In genomic region chr17:4832829-4833177, GRCh38 we compare ENCODE assay signal across 8 cellular contexts. TPM values are rescaled to one million over a fixed set of nuclear protein-coding genes. Genes with fewer than 3 reads are reported as not detected.
A peak's percentile ranks its signal among the peaks of the same experiment; 100 is the strongest.
DNase-seq lines count a peak whose midpoint lies in the region; ATAC-seq and TF ChIP-seq lines count a peak whose summit lies in the region.
"Not testable (repeated sequence)": the region's sequence is repeated elsewhere in the genome, so short reads cannot be mapped to it uniquely, and the experiment has no call there.

No MANE protein-coding gene starts in this region.

- not testable (repeated sequence) for H3K27me3 ChIP-seq in DND-41 (ENCODE audit: insufficient read depth, low read length, poor library complexity); breast epithelium; left ventricle myocardium inferior (ENCODE audit: low read depth)

- H3K27me3 Mint-ChIP-seq in natural killer cell treated with Interleukin-12 subunit alpha and Interleukin-12 subunit beta and Interleukin-15 and Interleukin-18, amount 100 ng/mL, for 72 hours = not testable (repeated sequence)

- peaks cover 26 to 31% of the 10 kb centered on the region in 2 donors for H3K4me1 Mint-ChIP-seq in natural killer cell treated with Interleukin-12 subunit alpha and Interleukin-12 subunit beta and Interleukin-15 and Interleukin-18, amount 100 ng/mL, for 72 hours (ENCODE audit: low read depth in 2 of 2)

- intact Hi-C loops in breast epithelium (cut with DNase I; ENCODE audit: low total_unique reads) = not testable (repeated sequence)
- intact Hi-C loops in left ventricle myocardium inferior (cut with micrococcal nuclease) = loop anchor here (10.0 kb wide), 1 partner anchor 52 kb away; no protein-coding TSS in a partner anchor

- peak overlapping the region; percentile 94 for H3K4me2 ChIP-seq in DND-41 (ENCODE audit: insufficient read depth, low read length)

- H3K4me1 ChIP-seq in DND-41 (ENCODE audit: insufficient read depth, low read length) (peaks cover 21% of the 10 kb centered on the region), breast epithelium (peaks cover 0 to 18% of the 10 kb centered on the region in 2 donors), left ventricle myocardium inferior (peaks cover 47% of the 10 kb centered on the region)

- H3K36me3 ChIP-seq in DND-41 (ENCODE audit: insufficient read depth, low read length); breast epithelium; left ventricle myocardium inferior: not testable (repeated sequence)

- not testable (repeated sequence) for TF ChIP-seq POLR2A in breast epithelium (IDR thresholded peaks at IDR 0.05)

- H3K4me3 Mint-ChIP-seq in natural killer cell treated with Interleukin-12 subunit alpha and Interleukin-12 subunit beta and Interleukin-15 and Interleukin-18, amount 100 ng/mL, for 72 hours = peak overlapping the region; percentile 90

- H3K79me2 ChIP-seq in DND-41 (ENCODE audit: insufficient read depth, low read length) = peaks cover 39% of the 10 kb centered on the region

- TF ChIP-seq CTCF in DND-41 (IDR thresholded peaks at IDR 0.05; ENCODE audit: borderline replicate concordance, extremely low read depth, low read length, poor library complexity, severe bottlenecking); VCaP (conservative IDR thresholded peaks at IDR 0.05); breast epithelium (IDR thresholded peaks at IDR 0.05); left ventricle myocardium inferior (IDR thresholded peaks at IDR 0.05; ENCODE audit: borderline replicate concordance): not testable (repeated sequence)

- H3K27ac ChIP-seq in DND-41 (ENCODE audit: low read length) (peak overlapping the region; percentile 64), VCaP (peak overlapping the region; percentile 78), breast epithelium (peak overlapping the region; percentile 77 to 93), left ventricle myocardium inferior (replicated peaks) (peak overlapping the region; percentile 95), temporal lobe (ENCODE audit: low read depth, low read length) (peak overlapping the region; percentile 76)

- ATAC-seq in DND-41 (ENCODE audit: insufficient read depth, low read depth) = peak; percentile 10; the same call in 2 of the 3 replicates
- ATAC-seq in GM21786 (IDR thresholded peaks at IDR 0.05; ENCODE audit: unreplicated experiment) = peak; percentile 6
- peak; percentile 17 for ATAC-seq in HG03439 (IDR thresholded peaks at IDR 0.05; ENCODE audit: unreplicated experiment)
- ATAC-seq in natural killer cell treated with Interleukin-12 subunit alpha and Interleukin-12 subunit beta and Interleukin-15 and Interleukin-18, amount 100 ng/mL, for 72 hours = peak; percentile 41 to 54

- not testable (repeated sequence) for H3K36me3 Mint-ChIP-seq in natural killer cell treated with Interleukin-12 subunit alpha and Interleukin-12 subunit beta and Interleukin-15 and Interleukin-18, amount 100 ng/mL, for 72 hours

- not testable (repeated sequence) for H3K9me3 Mint-ChIP-seq in natural killer cell treated with Interleukin-12 subunit alpha and Interleukin-12 subunit beta and Interleukin-15 and Interleukin-18, amount 100 ng/mL, for 72 hours

- peak overlapping the region; percentile 77 for H2AFZ ChIP-seq in DND-41 (ENCODE audit: low read depth, low read length)

- H3K4me3 ChIP-seq in DND-41 (ENCODE audit: low read depth in 1 of 2, low read length in 2 of 2) = peak overlapping the region; percentile 76 to 89; a peak in 3 of 4 replicates
- H3K4me3 ChIP-seq in breast epithelium = peak overlapping the region; percentile 84 to 99 (median 96)
- H3K4me3 ChIP-seq in left ventricle myocardium inferior = peak overlapping the region; percentile 93

- H3K9me3 ChIP-seq in DND-41 (ENCODE audit: insufficient read depth, low read length, severe bottlenecking); breast epithelium; left ventricle myocardium inferior (replicated peaks): not testable (repeated sequence)

- H4K20me1 ChIP-seq in DND-41 (ENCODE audit: insufficient read depth, low read length) = peaks cover 33% of the 10 kb centered on the region

- peak overlapping the region; percentile 82 for H3K9ac ChIP-seq in DND-41 (ENCODE audit: low read depth, low read length)

- peak overlapping the region; percentile 76 to 82 for H3K27ac Mint-ChIP-seq in natural killer cell treated with Interleukin-12 subunit alpha and Interleukin-12 subunit beta and Interleukin-15 and Interleukin-18, amount 100 ng/mL, for 72 hours

- not testable (repeated sequence) for DNase-seq in DND-41; breast epithelium (ENCODE audit: low spot score in 2 of 2); left ventricle myocardium inferior; natural killer cell treated with Interleukin-12 subunit alpha and Interleukin-12 subunit beta and Interleukin-15 and Interleukin-18, amount 100 ng/mL, for 72 hours (ENCODE audit: low spot score)

RNA-seq across cellular contexts. Expression of gene MINK1, which starts 0.3 kb away (rescaled TPM):
- total RNA-seq in breast epithelium = 10 to 100 TPM; 25.9 to 58.7 (median 42.0) TPM
- total RNA-seq in left ventricle myocardium inferior = 50.9 TPM
- total RNA-seq in natural killer cell treated with Interleukin-12 subunit alpha and Interleukin-12 subunit beta and Interleukin-15 and Interleukin-18, amount 100 ng/mL, for 72 hours = 10 to 100 TPM; 72.4 to 98.2 TPM
- 22.9 TPM for total RNA-seq in temporal lobe

RNA-seq across cellular contexts. Expression of gene PLD2, which starts 25.9 kb away (rescaled TPM):
- total RNA-seq in breast epithelium (10 to 100 TPM; 17.1 to 40.6 (median 30.3) TPM), left ventricle myocardium inferior (11.2 TPM), temporal lobe (7.4 TPM)
- total RNA-seq in natural killer cell treated with Interleukin-12 subunit alpha and Interleukin-12 subunit beta and Interleukin-15 and Interleukin-18, amount 100 ng/mL, for 72 hours = 10 to 100 TPM; 38.4 to 46.9 TPM

RNA-seq across cellular contexts. Expression of gene PSMB6, which starts 36.8 kb away (rescaled TPM):
- 100 to 1,000 TPM; 133 to 183 (median 164) TPM for total RNA-seq in breast epithelium
- total RNA-seq in left ventricle myocardium inferior = 183 TPM
- total RNA-seq in natural killer cell treated with Interleukin-12 subunit alpha and Interleukin-12 subunit beta and Interleukin-15 and Interleukin-18, amount 100 ng/mL, for 72 hours = 100 to 1,000 TPM; 145 to 174 TPM
- 45.7 TPM for total RNA-seq in temporal lobe

RNA-seq across cellular contexts. Expression of gene GLTPD2, which starts 44.0 kb away (rescaled TPM):
- total RNA-seq in breast epithelium = not detected
- total RNA-seq in left ventricle myocardium inferior = not detected
- under 1 TPM in 1 of 2 donors, not detected in 1; 0.38 TPM for total RNA-seq in natural killer cell treated with Interleukin-12 subunit alpha and Interleukin-12 subunit beta and Interleukin-15 and Interleukin-18, amount 100 ng/mL, for 72 hours
- not detected for total RNA-seq in temporal lobe
